ENCODE assay signal across 28 cellular contexts in genomic region chr4:184933311-184933710, GRCh38.
"Had no signal": no experiment of that assay in that cellular context is flagged by ENCODE, and none has a peak within 500 bp of the region (broad histone marks: within the 10 kb centered on the region; RNA-seq: fewer than 3 reads in every experiment).

No MANE protein-coding gene starts in this region.

- H3K4me1 ChIP-seq: parathyroid adenoma, psoas muscle, upper lobe of left lung had no signal

- H2AFZ ChIP-seq: parathyroid adenoma had no signal

- H3K9ac ChIP-seq: parathyroid adenoma had no signal

- H3K36me3 ChIP-seq: ovary, right lobe of liver, sigmoid colon, stomach, thoracic aorta, tibial artery, transverse colon, upper lobe of left lung had no signal

- H3K36me3 Mint-ChIP-seq: stimulated activated effector memory CD8-positive, alpha-beta T cell treated with anti-CD3 and anti-CD28 coated beads, Interleukin-12 subunit alpha, Interleukin-12 subunit beta, amount 100 ng/mL, for 72 hours; stimulated activated naive B cell treated with anti-CD40 and anti-IgM and Interleukin-4, amounts not matched to agents 10 μg/mL and 1 μg/mL and 100 μg/mL, for 72 hours had no signal

- H3K9me3 Mint-ChIP-seq: stimulated activated effector memory CD8-positive, alpha-beta T cell treated with anti-CD3 and anti-CD28 coated beads, Interleukin-12 subunit alpha, Interleukin-12 subunit beta, amount 100 ng/mL, for 72 hours had no signal

- ATAC-seq: naive thymus-derived CD8-positive, alpha-beta T cell; natural killer cell treated with Interleukin-12 subunit alpha and Interleukin-12 subunit beta and Interleukin-15 and Interleukin-18, amount 100 ng/mL, for 72 hours; psoas muscle; right cardiac atrium; right lobe of liver; stimulated activated effector memory CD8-positive, alpha-beta T cell treated with anti-CD3 and anti-CD28 coated beads, Interleukin-12 subunit alpha, Interleukin-12 subunit beta, amount 100 ng/mL, for 72 hours; stimulated activated naive B cell treated with anti-CD40 and anti-IgM and Interleukin-4, amounts not matched to agents 10 μg/mL and 1 μg/mL and 100 μg/mL, for 72 hours had no signal

- H3K27ac ChIP-seq: ovary, parathyroid adenoma, psoas muscle, right lobe of liver, sigmoid colon, stomach, thoracic aorta, tibial artery, transverse colon, upper lobe of left lung had no signal

- H3K9me3 ChIP-seq: ovary, psoas muscle, right lobe of liver, sigmoid colon, stomach, thoracic aorta, tibial artery, transverse colon, upper lobe of left lung had no signal

- H3K4me3 Mint-ChIP-seq: naive B cell; naive thymus-derived CD8-positive, alpha-beta T cell; natural killer cell treated with Interleukin-12 subunit alpha and Interleukin-12 subunit beta and Interleukin-15 and Interleukin-18, amount 100 ng/mL, for 72 hours; nephron progenitor cell; neural crest cell; stimulated activated effector memory CD8-positive, alpha-beta T cell treated with anti-CD3 and anti-CD28 coated beads, Interleukin-12 subunit alpha, Interleukin-12 subunit beta, amount 100 ng/mL, for 72 hours; stimulated activated naive B cell treated with anti-CD40 and anti-IgM and Interleukin-4, amounts not matched to agents 10 μg/mL and 1 μg/mL and 100 μg/mL, for 72 hours; stimulated activated naive CD8-positive, alpha-beta T cell treated with anti-CD3 and anti-CD28 coated beads, Interleukin-15, Interleukin-2, amounts not matched to agents 100 ng/mL and 50 ng/mL, for 24 hours had no signal

- H3K4me3 ChIP-seq: ovary, psoas muscle, right lobe of liver, sigmoid colon, stomach, thoracic aorta, tibial artery, transverse colon, upper lobe of left lung had no signal

- H3K27ac Mint-ChIP-seq: naive thymus-derived CD8-positive, alpha-beta T cell; natural killer cell treated with Interleukin-12 subunit alpha and Interleukin-12 subunit beta and Interleukin-15 and Interleukin-18, amount 100 ng/mL, for 72 hours; nephron progenitor cell; progenitor cell of endocrine pancreas; stimulated activated effector memory CD8-positive, alpha-beta T cell treated with anti-CD3 and anti-CD28 coated beads, Interleukin-12 subunit alpha, Interleukin-12 subunit beta, amount 100 ng/mL, for 72 hours; stimulated activated naive B cell treated with anti-CD40 and anti-IgM and Interleukin-4, amounts not matched to agents 10 μg/mL and 1 μg/mL and 100 μg/mL, for 72 hours; stimulated activated naive CD8-positive, alpha-beta T cell treated with anti-CD3 and anti-CD28 coated beads, Interleukin-15, Interleukin-2, amounts not matched to agents 100 ng/mL and 50 ng/mL, for 24 hours had no signal

- DNase-seq: naive B cell; naive thymus-derived CD8-positive, alpha-beta T cell; nephron progenitor cell; occipital lobe; ovary; posterior cingulate gyrus; psoas muscle; right cardiac atrium; right lobe of liver; sigmoid colon; small intestine; stimulated activated CD4-positive, alpha-beta T cell treated with anti-CD3 and anti-CD28 coated beads, Interleukin-15, amount 100 ng/mL, for 24 hours; stimulated activated CD4-positive, alpha-beta T cell treated with anti-CD3 and anti-CD28 coated beads, Interleukin-2, amount 100 ng/mL, for 24 hours; stimulated activated CD4-positive, alpha-beta T cell treated with anti-CD3 and anti-CD28 coated beads, Interleukin-2, amount 100 ng/mL, for 48 hours; stimulated activated CD4-positive, alpha-beta T cell treated with anti-CD3 and anti-CD28 coated beads, Interleukin-4, amount 100 ng/mL, for 24 hours; stimulated activated naive B cell treated with anti-CD40 and anti-IgM and Interleukin-4, amounts not matched to agents 10 μg/mL and 1 μg/mL and 100 μg/mL, for 72 hours; stimulated activated naive CD4-positive, alpha-beta T cell treated with Interleukin-2 at 50 U/mL for 16 hours; stomach; tibial artery; transverse colon; upper lobe of left lung had no signal

- H3K27me3 Mint-ChIP-seq: progenitor cell of endocrine pancreas had no signal

- H3K27me3 ChIP-seq: ovary, right lobe of liver, stomach, transverse colon, upper lobe of left lung had no signal

- H3K4me1 Mint-ChIP-seq: naive B cell; naive thymus-derived CD8-positive, alpha-beta T cell; nephron progenitor cell; neural crest cell; stimulated activated effector memory CD8-positive, alpha-beta T cell treated with anti-CD3 and anti-CD28 coated beads, Interleukin-12 subunit alpha, Interleukin-12 subunit beta, amount 100 ng/mL, for 72 hours; stimulated activated naive B cell treated with anti-CD40 and anti-IgM and Interleukin-4, amounts not matched to agents 10 μg/mL and 1 μg/mL and 100 μg/mL, for 72 hours had no signal
